ENCODE assay signal across 13 cellular contexts in the genomic region with DNA sequence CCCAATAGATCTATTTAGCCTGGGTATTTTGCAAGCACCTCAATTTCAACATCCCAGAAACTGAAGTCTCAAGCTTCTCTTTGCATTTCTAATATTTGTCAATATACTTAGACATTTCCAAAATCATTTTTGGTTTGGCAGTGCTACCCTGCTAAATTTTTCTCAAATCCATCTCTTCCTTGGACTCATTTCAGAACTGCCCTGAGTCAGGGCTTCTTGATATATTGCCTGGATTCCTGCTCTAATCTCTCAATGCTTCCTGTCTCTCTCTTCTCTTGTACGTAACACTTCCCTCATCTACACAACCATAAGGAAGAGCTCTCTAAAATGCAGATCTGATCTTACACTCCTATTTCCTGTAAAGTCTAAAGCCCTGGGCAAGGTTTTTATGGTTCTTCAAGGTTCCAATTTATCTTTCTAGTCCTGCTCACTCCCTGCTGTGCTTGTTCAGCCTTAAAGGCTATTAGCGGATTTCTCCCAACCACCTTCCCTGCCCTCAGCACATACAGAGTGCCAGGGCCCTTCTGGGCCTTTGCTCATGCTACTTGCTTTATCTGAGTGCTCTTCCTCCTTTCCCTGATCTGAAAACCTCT. TPM values are rescaled to one million over a fixed set of nuclear protein-coding genes. Genes with fewer than 3 reads are reported as not detected.
A peak's percentile ranks its signal among the peaks of the same experiment; 100 is the strongest.
DNase-seq lines count a peak whose midpoint lies in the region; ATAC-seq, FAIRE-seq and TF ChIP-seq lines count a peak whose summit lies in the region.
"Had no signal": no experiment of that assay in that cellular context is flagged by ENCODE, and none has a peak within 500 bp of the region (broad histone marks: within the 10 kb centered on the region; RNA-seq: fewer than 3 reads in every experiment).

No MANE protein-coding gene starts in this region.

- FAIRE-seq in astrocyte (lab: Jason Lieb, UNC) = no peak

- H4K20me1 ChIP-seq in astrocyte (ENCODE audit: insufficient read depth, low read length) = no peaks in the 10 kb centered on the region

- H3K36me3 Mint-ChIP-seq in astrocyte (ENCODE audit: low read depth, unreplicated experiment) = no peaks in the 10 kb centered on the region

- H3K27me3 ChIP-seq in astrocyte (ENCODE audit: insufficient read depth, low read length) = no peaks in the 10 kb centered on the region

- H3K4me3 ChIP-seq in astrocyte (ENCODE audit: insufficient read depth, low read depth, low read length) (no peak overlapping the region), mesodermal cell (ENCODE audit: extremely low read depth, insufficient read depth, low read length, poor library complexity, severe bottlenecking) (no peak overlapping the region)
- H3K4me3 ChIP-seq: thoracic aorta had no signal

- TF ChIP-seq CTCF in AG09319 (IDR thresholded peaks at IDR 0.05; ENCODE audit: low read depth, low read length) (no peak), astrocyte (IDR thresholded peaks at IDR 0.05; ENCODE audit: insufficient read depth, low read depth, low read length) (no peak)

- H3K4me1 Mint-ChIP-seq in astrocyte (ENCODE audit: low read depth, unreplicated experiment) = peaks cover 16% of the 10 kb centered on the region

- ATAC-seq in HG03469 (IDR thresholded peaks at IDR 0.05; ENCODE audit: unreplicated experiment) = no peak

- no peak overlapping the region for H2AFZ ChIP-seq in astrocyte (ENCODE audit: low read depth, low read length)

- H3K79me2 ChIP-seq in astrocyte (ENCODE audit: insufficient read depth, low read length) = no peaks in the 10 kb centered on the region

- no peak overlapping the region for H3K27ac Mint-ChIP-seq in astrocyte (ENCODE audit: unreplicated experiment)

- H3K9me3 ChIP-seq in astrocyte (ENCODE audit: insufficient read depth, low read depth, low read length) (no peaks in the 10 kb centered on the region), mesodermal cell (ENCODE audit: control insufficient read depth, low read length) (no peaks in the 10 kb centered on the region)
- H3K9me3 ChIP-seq: Caco-2, thoracic aorta had no signal

- 61 to 64% methylated on average over 1 to 2 of the region's 2 CpGs for whole genome bisulfite sequencing in mesodermal cell (ENCODE audit: insufficient coverage in 2 of 2), 2 experiments

- H3K9me3 Mint-ChIP-seq in astrocyte (ENCODE audit: unreplicated experiment) = no peaks in the 10 kb centered on the region

- H3K4me2 ChIP-seq in astrocyte (ENCODE audit: low read length) = no peak overlapping the region

- H3K9ac ChIP-seq in astrocyte (ENCODE audit: low read length) = no peak overlapping the region

- DNase-seq in AG09319 (ENCODE audit: extremely low read depth, low read depth) (peak; percentile 30), Kasumi-1 (lab: John Stamatoyannopoulos, UW) (peak; percentile 42 to 51), astrocyte (ENCODE audit: low read depth) (peak; percentile 48), NCI-H748 treated with DMSO at 0.1 percent for 48 hours (lab: John Stamatoyannopoulos, UW) (no peak)
- no peak for DNase-seq in activated CD8-positive, alpha-beta memory T cell treated with anti-CD3 and anti-CD28 coated beads, Interleukin-2, amount 50 U/mL, for 48 hours
- no peak for DNase-seq in stimulated activated CD4-positive, alpha-beta T cell treated with anti-CD3 and anti-CD28 coated beads, Interleukin-4, amount 100 ng/mL, for 1 hour
- DNase-seq: Caco-2; effector CD4-positive, alpha-beta T cell; H7; NCI-H510A treated with DMSO at 0.1 percent for 48 hours had no signal

- H3K4me3 Mint-ChIP-seq in astrocyte (ENCODE audit: unreplicated experiment) = no peak overlapping the region

- H3K27me3 Mint-ChIP-seq in astrocyte (ENCODE audit: low read depth, unreplicated experiment) = no peaks in the 10 kb centered on the region

- H3K4me1 ChIP-seq in astrocyte (ENCODE audit: insufficient read depth, low read length) (no peaks in the 10 kb centered on the region), mesodermal cell (ENCODE audit: control insufficient read depth, insufficient read depth, low read length, poor library complexity, severe bottlenecking) (peaks cover 28% of the 10 kb centered on the region)
- H3K4me1 ChIP-seq: Caco-2 had no signal

- H3K27ac ChIP-seq in astrocyte (ENCODE audit: low read depth, low read length) (no peak overlapping the region), mesodermal cell (ENCODE audit: low read depth, low read length, severe bottlenecking) (peak overlapping the region; percentile 82)
- H3K27ac ChIP-seq: thoracic aorta had no signal

- H3K36me3 ChIP-seq in astrocyte (ENCODE audit: insufficient read depth, low read length) = no peaks in the 10 kb centered on the region
- no peaks in the 10 kb centered on the region for H3K36me3 ChIP-seq in mesodermal cell (ENCODE audit: control insufficient read depth, insufficient read depth, low read length)
- H3K36me3 ChIP-seq: thoracic aorta had no signal

RNA-seq across cellular contexts. Expression of a gene that starts 53.0 kb away (rescaled TPM):
- total RNA-seq in astrocyte = 54.3 and 55.5 TPM in 2 replicates
- polyA plus RNA-seq in mesodermal cell (2013, experiment 1 of 2) = 39.8 TPM
- 43.8 TPM for polyA plus RNA-seq in mesodermal cell (2013, experiment 2 of 2)

Comparison
In these comparisons a context has a peak if more than half of its experiments do, and no peak if none do; other contexts are left out.
1. DNase-seq: peak in AG09319 (single experiment), Kasumi-1 (2 of 2) and astrocyte (single experiment); none in NCI-H748 treated with DMSO at 0.1 percent for 48 hours (single experiment), activated CD8-positive, alpha-beta memory T cell treated with anti-CD3 and anti-CD28 coated beads, Interleukin-2, amount 50 U/mL, for 48 hours (single experiment) and stimulated activated CD4-positive, alpha-beta T cell treated with anti-CD3 and anti-CD28 coated beads, Interleukin-4, amount 100 ng/mL, for 1 hour (single experiment).